Comparison of ENCODE assay signal across 1 cellular context in the genomic region with DNA sequence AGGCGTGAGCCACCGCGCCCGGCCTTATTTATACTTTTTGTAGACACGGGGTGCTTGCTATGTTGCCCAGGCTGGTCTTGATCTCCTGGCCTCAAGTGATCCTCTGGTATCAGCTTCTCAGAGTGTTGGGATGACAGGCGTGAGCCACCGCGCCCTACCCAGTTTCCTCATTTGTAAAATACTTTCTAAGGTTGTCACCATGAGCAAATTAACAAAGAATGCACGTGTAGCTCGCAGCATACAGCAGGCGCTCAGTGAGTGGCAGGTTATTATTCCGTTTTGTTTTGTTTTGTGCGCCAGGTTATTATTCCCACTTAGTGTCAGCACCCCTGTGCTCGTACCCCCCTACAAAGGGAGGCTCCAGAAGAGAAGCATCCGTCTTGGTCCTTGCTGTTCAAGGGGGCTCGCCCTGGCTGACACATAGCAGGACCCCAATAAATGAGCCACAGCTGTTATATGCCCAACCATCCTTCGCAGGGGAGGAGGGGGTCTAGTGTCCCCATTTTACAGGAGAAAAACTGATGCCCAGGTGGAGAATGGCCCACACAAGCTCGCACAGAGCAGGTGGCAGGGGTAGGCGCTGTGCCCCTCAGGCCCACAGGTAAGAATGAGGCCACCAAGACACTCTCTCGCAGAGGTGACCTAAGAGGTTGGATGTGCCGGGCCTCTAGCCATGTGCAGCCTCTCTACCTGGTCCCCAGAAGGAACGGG.
TF ChIP-seq lines count a peak whose summit lies in the region.

No MANE protein-coding gene starts in this region.

TF ChIP-seq in IMR-90, 13 proteins besides CTCF, POLR2A, EP300 and RAD21:
- TF ChIP-seq BHLHE40 (IDR thresholded peaks at IDR 0.05; ENCODE audit: low read depth, low read length), result no peak; the same call in 1 of the 2 replicates
- no peak for TF ChIP-seq SMC3 (IDR thresholded peaks at IDR 0.05; ENCODE audit: low read depth, low read length)
- no peak for TF ChIP-seq FOS (IDR thresholded peaks at IDR 0.05; ENCODE audit: low read depth, low read length)
- TF ChIP-seq MAZ (IDR thresholded peaks at IDR 0.05; ENCODE audit: borderline replicate concordance, low read depth, low read length), result no peak
- TF ChIP-seq RFX5 (IDR thresholded peaks at IDR 0.05; ENCODE audit: low read depth, low read length), result no peak
- TF ChIP-seq MXI1 (IDR thresholded peaks at IDR 0.05; ENCODE audit: borderline replicate concordance, low read depth, low read length), result no peak
- no peak for TF ChIP-seq NFE2L2 (IDR thresholded peaks at IDR 0.05; ENCODE audit: low read depth, low read length)
- no peak for TF ChIP-seq MAFK (IDR thresholded peaks at IDR 0.05; ENCODE audit: low read depth, low read length)
- TF ChIP-seq RCOR1 (IDR thresholded peaks at IDR 0.05; ENCODE audit: insufficient replicate concordance, low read length), result no peak
- TF ChIP-seq, protein P1, sequence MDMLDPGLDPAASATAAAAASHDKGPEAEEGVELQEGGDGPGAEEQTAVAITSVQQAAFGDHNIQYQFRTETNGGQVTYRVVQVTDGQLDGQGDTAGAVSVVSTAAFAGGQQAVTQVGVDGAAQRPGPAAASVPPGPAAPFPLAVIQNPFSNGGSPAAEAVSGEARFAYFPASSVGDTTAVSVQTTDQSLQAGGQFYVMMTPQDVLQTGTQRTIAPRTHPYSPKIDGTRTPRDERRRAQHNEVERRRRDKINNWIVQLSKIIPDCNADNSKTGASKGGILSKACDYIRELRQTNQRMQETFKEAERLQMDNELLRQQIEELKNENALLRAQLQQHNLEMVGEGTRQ (IDR thresholded peaks at IDR 0.05; ENCODE audit: low read depth, low read length), result no peak
- TF ChIP-seq CEBPB (IDR thresholded peaks at IDR 0.05; ENCODE audit: low read depth, low read length), result no peak
- TF ChIP-seq CHD1 (IDR thresholded peaks at IDR 0.05; ENCODE audit: low read depth, low read length), result no peak
- TF ChIP-seq, protein P2, sequence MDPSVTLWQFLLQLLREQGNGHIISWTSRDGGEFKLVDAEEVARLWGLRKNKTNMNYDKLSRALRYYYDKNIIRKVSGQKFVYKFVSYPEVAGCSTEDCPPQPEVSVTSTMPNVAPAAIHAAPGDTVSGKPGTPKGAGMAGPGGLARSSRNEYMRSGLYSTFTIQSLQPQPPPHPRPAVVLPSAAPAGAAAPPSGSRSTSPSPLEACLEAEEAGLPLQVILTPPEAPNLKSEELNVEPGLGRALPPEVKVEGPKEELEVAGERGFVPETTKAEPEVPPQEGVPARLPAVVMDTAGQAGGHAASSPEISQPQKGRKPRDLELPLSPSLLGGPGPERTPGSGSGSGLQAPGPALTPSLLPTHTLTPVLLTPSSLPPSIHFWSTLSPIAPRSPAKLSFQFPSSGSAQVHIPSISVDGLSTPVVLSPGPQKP (IDR thresholded peaks at IDR 0.05; ENCODE audit: borderline replicate concordance, low read depth, low read length), result no peak
TF ChIP-seq in IMR-90: peak in this region for 0.
